Comparison of ENCODE assay signal across 9 cellular contexts in the genomic region with DNA sequence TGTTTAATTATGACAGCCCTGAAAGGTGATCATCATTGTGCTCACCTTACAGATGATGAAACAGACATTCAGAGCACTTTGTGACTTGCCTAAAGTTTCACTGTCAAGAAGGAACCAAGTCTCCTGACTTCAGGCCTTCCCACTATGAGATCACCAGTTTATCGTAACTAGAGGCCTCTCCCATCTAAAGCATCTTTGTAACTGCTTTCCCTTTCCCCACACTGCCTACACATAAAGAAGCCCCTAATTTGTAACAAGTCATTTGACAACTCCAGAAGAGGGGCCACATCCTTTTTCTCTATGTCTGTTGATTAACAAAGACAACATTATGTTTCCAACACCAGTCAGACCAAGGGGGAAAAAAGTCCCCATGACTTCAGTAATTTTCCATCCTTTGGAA. TPM values are rescaled to one million over a fixed set of nuclear protein-coding genes. Genes with fewer than 3 reads are reported as not detected.
DNase-seq lines count a peak whose midpoint lies in the region; ATAC-seq and TF ChIP-seq lines count a peak whose summit lies in the region.
"Had no signal": no experiment of that assay in that cellular context is flagged by ENCODE, and none has a peak within 500 bp of the region (broad histone marks: within the 10 kb centered on the region; RNA-seq: fewer than 3 reads in every experiment).

No MANE protein-coding gene starts in this region.

- H3K4me1 ChIP-seq in OCI-LY1 (ENCODE audit: insufficient read depth, low read length, severe bottlenecking) (peaks cover 62% of the 10 kb centered on the region), right atrium auricular region (peaks cover 0 to 11% of the 10 kb centered on the region in 2 donors), testis (no peaks in the 10 kb centered on the region)

- H4K20me1 ChIP-seq in OCI-LY1 (ENCODE audit: insufficient read depth, low read length) = no peaks in the 10 kb centered on the region

- no peaks in the 10 kb centered on the region for H3K9me2 ChIP-seq in OCI-LY1 (ENCODE audit: low read depth, low read length)

- TF ChIP-seq CTCF in CD14-positive monocyte (IDR thresholded peaks at IDR 0.05) (no peak), OCI-LY1 (IDR thresholded peaks at IDR 0.05; ENCODE audit: low read length) (no peak), right atrium auricular region (IDR thresholded peaks at IDR 0.05) (no peak), testis (IDR thresholded peaks at IDR 0.05) (no peak)

- 41 to 53% methylated on average over 1 of the region's 1 CpG for WGBS in testis, 2 donors

- 0 out of 2 replicates have a peak, but pooled peaks cover 5% of the 10 kb centered on the region for H3F3A ChIP-seq in OCI-LY1 (ENCODE audit: insufficient read depth, low read length)

- H3K27ac ChIP-seq in OCI-LY1 (ENCODE audit: low read depth, low read length, poor library complexity, severe bottlenecking) = peak overlapping the region; percentile 95
- H3K27ac ChIP-seq in right atrium auricular region = peak overlapping the region; percentile 43 to 45
- no peak overlapping the region for H3K27ac ChIP-seq in testis

- intact Hi-C loops in CD14-positive monocyte (cut with micrococcal nuclease) (loop anchor here (5.0 to 10.0 kb wide), 2 partner anchors 80 to 82 kb away; partner anchors contain the start of gene KLHL24 (in 1 of the 2)), testis (cut with DNase I; ENCODE audit: low total_unique reads) (no loop called here)

- H3K4me3 Mint-ChIP-seq in CD14-positive monocyte = peak overlapping the region; percentile 84 to 95

- DNase-seq in CD14-positive monocyte (ENCODE audit: low spot score) (peak; percentile 53), right atrium auricular region (ENCODE audit: low spot score) (no peak), testis (no peak), NCI-H524 treated with DMSO at 0.1 percent for 48 hours (lab: John Stamatoyannopoulos, UW) (no peak)
- no peak for DNase-seq in activated CD4-positive, CD25-positive, alpha-beta regulatory T cell treated with anti-CD3 and anti-CD28 coated beads, Interleukin-2, amount 50 U/mL, for 72 hours
- DNase-seq: gastrocnemius medialis had no signal

- peaks cover 0 to 3% (median 0%) of the 10 kb centered on the region in 3 donors for H3K27me3 Mint-ChIP-seq in CD14-positive monocyte (ENCODE audit: low read depth in 3 of 3)

- TF ChIP-seq POLR2A in testis (IDR thresholded peaks at IDR 0.05) = no peak

- H3K79me2 ChIP-seq in OCI-LY1 (ENCODE audit: insufficient read depth, low read length) = peaks cover 59% of the 10 kb centered on the region

- peak overlapping the region; percentile 94 for H3K4me3 ChIP-seq in OCI-LY1 (ENCODE audit: low read depth, low read length, poor library complexity, severe bottlenecking)
- peak overlapping the region in 1 of 2 donors; percentile 13 for H3K4me3 ChIP-seq in right atrium auricular region
- no peak overlapping the region for H3K4me3 ChIP-seq in testis

- peak; percentile 38 for ATAC-seq in GM19023 (IDR thresholded peaks at IDR 0.05; ENCODE audit: unreplicated experiment)
- ATAC-seq in GM21528 (IDR thresholded peaks at IDR 0.05; ENCODE audit: low FRiP score, unreplicated experiment) = no peak

- peaks cover 12 to 16% of the 10 kb centered on the region in 2 donors for H3K36me3 Mint-ChIP-seq in CD14-positive monocyte

- H2AFZ ChIP-seq in OCI-LY1 (ENCODE audit: low read length) = no peak overlapping the region

- peaks cover 40% of the 10 kb centered on the region for H3K36me3 ChIP-seq in OCI-LY1 (ENCODE audit: insufficient read depth, low read length)
- no peaks in the 10 kb centered on the region for H3K36me3 ChIP-seq in right atrium auricular region
- H3K36me3 ChIP-seq in testis (ENCODE audit: low read depth, missing control alignments) = no peaks in the 10 kb centered on the region
- H3K36me3 ChIP-seq: gastrocnemius medialis had no signal

- H3K9me3 ChIP-seq in OCI-LY1 (ENCODE audit: low read length) = no peaks in the 10 kb centered on the region
- no peaks in the 10 kb centered on the region for H3K9me3 ChIP-seq in right atrium auricular region
- no peaks in the 10 kb centered on the region for H3K9me3 ChIP-seq in testis
- H3K9me3 ChIP-seq: gastrocnemius medialis had no signal

- H3K27ac Mint-ChIP-seq in CD14-positive monocyte = peak overlapping the region; percentile 94 to 100 (median 98)

- peak overlapping the region; percentile 86 for H3K9ac ChIP-seq in OCI-LY1 (ENCODE audit: low read length)

- H3K4me2 ChIP-seq in OCI-LY1 (ENCODE audit: low read length) = peak overlapping the region; percentile 97

- H3K9me3 Mint-ChIP-seq in CD14-positive monocyte = peaks cover 0 to 3% (median 0%) of the 10 kb centered on the region in 7 donors

- H3K27me3 ChIP-seq in OCI-LY1 (ENCODE audit: insufficient read depth, low read length) (no peaks in the 10 kb centered on the region), right atrium auricular region (no peaks in the 10 kb centered on the region), testis (no peaks in the 10 kb centered on the region)
- H3K27me3 ChIP-seq: gastrocnemius medialis had no signal

- H3K4me1 Mint-ChIP-seq in CD14-positive monocyte = peaks cover 61% of the 10 kb centered on the region

RNA-seq across cellular contexts. Expression of gene KLHL6, which starts 1.1 kb away (rescaled TPM):
- polyA plus RNA-seq in CD14-positive monocyte (10 to 100 TPM in 1 of 2 donors, 1 to 10 TPM in 1; 5.7 to 10.6 TPM), testis (ENCODE audit: insufficient read depth, low read depth, low replicate concordance) (1.4 TPM)
- total RNA-seq in right atrium auricular region (1 to 10 TPM in 1 of 2 donors, under 1 TPM in 1; 0.41 to 1.4 TPM), testis (1 to 10 TPM in 1 of 2 donors, under 1 TPM in 1; 0.55 to 1.5 TPM)

Comparison
In these comparisons a context has a peak if more than half of its experiments do, and no peak if none do; other contexts are left out.
1. H3K27ac ChIP-seq: peak in OCI-LY1 (single experiment) and right atrium auricular region (2 of 2); none in testis (0 of 2).